ENCODE assay signal across 8 cellular contexts in the genomic region with DNA sequence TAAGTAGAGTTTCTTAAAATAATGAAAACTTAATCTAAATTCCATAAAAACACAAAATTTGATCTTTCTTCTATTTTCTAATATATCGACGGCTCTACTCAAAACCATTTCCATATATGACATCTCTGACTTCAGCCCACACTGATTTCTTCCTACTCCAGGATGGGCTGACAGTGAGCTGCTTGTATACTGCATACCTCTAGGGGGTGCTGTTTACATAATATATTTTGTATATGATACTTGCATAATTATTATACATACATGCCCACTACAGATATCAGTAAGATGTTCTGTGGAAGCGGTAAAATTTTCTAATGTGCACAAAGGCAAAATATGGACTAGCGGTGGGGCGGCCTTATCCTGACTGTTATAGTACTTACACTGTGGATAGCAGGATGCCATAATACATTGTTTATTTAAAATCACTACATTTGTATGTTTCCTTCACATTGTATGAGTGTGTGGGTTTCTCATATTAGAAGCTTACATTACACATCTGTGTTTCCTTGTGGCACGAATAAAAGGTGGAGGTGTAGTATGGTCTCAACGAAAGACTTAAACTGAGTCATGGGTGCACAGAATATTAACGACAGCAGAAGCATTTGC.
DNase-seq lines count a peak whose midpoint lies in the region; ATAC-seq, FAIRE-seq and TF ChIP-seq lines count a peak whose summit lies in the region.

No MANE protein-coding gene starts in this region.

- ATAC-seq in HG02852 (IDR thresholded peaks at IDR 0.05; ENCODE audit: unreplicated experiment) (peak; percentile 97), WTC11 (peak; percentile 60; the same call in 1 of the 2 replicates), left lobe of liver (peak; percentile 60)

- H3K4me1 Mint-ChIP-seq in WTC11, result no peaks in the 10 kb centered on the region

- H3K27ac Mint-ChIP-seq in WTC11, result no peak overlapping the region

- POLR2A ChIA-PET in AG04449 (lab: Yijun Ruan, JAX) (no interaction called here), WTC11 (lab: Charles Lee) (no interaction called here)

- no peaks in the 10 kb centered on the region for H3K9me3 Mint-ChIP-seq in WTC11

- no peak for FAIRE-seq in GM18507 (lab: Jason Lieb, UNC)

- DNase-seq in AG04449 (ENCODE audit: low read depth, low spot score), result no peak
- DNase-seq in GM18507 (ENCODE audit: extremely low spot score, insufficient read length, low read depth), result peak; percentile 8
- DNase-seq in NCI-H1436 treated with DMSO at 0.1 percent for 48 hours (lab: John Stamatoyannopoulos, UW), result peak; percentile 17
- DNase-seq in WTC11 (ENCODE audit: low spot score), result no peak
- no peak for DNase-seq in left lobe of liver (ENCODE audit: low spot score)
- DNase-seq in stimulated activated CD4-positive, alpha-beta T cell treated with anti-CD3 and anti-CD28 coated beads, Interleukin-1b, Interleukin-23, amount 100 ng/mL, for 48 hours, result no peak
- DNase-seq in cerebellar nuclear complex (lab: John Stamatoyannopoulos, UW), result no peak

- CTCF ChIA-PET in AG04449 (lab: Yijun Ruan, JAX) (interaction anchor here (0.9 to 3.7 kb wide), 7 partner anchors 8 to 20 kb away, joined by 3 to 26 read pairs (median 4); no protein-coding TSS in a partner anchor), WTC11 (lab: Charles Lee) (interaction anchor here (0.5 to 1.8 kb wide), 10 partner anchors 9 to 957 kb away, joined by 3 to 8 read pairs (median 4); a partner anchor contains a TSS)

- no peaks in the 10 kb centered on the region for H3K36me3 Mint-ChIP-seq in WTC11

- H3K4me3 Mint-ChIP-seq in WTC11, result no peak overlapping the region

- no peak overlapping the region for H3K4me3 ChIP-seq in AG04449 (ENCODE audit: low read depth, low read length)

- no peaks in the 10 kb centered on the region for H3K27me3 Mint-ChIP-seq in WTC11 (ENCODE audit: low read depth)

- TF ChIP-seq CTCF in AG04449 (IDR thresholded peaks at IDR 0.05; ENCODE audit: insufficient read depth, low read length, missing control alignments) (peak; percentile 64), WTC11 (IDR thresholded peaks at IDR 0.05) (peak; percentile 64)

TF ChIP-seq in WTC11, 78 proteins besides CTCF, POLR2A, EP300 and RAD21:
- TF ChIP-seq CREB1 (CRISPR knock-in tag; IDR thresholded peaks at IDR 0.05), result no peak
- TF ChIP-seq, protein P1, sequence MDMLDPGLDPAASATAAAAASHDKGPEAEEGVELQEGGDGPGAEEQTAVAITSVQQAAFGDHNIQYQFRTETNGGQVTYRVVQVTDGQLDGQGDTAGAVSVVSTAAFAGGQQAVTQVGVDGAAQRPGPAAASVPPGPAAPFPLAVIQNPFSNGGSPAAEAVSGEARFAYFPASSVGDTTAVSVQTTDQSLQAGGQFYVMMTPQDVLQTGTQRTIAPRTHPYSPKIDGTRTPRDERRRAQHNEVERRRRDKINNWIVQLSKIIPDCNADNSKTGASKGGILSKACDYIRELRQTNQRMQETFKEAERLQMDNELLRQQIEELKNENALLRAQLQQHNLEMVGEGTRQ (CRISPR knock-in tag; IDR thresholded peaks at IDR 0.05), result no peak
- TF ChIP-seq, protein P2, sequence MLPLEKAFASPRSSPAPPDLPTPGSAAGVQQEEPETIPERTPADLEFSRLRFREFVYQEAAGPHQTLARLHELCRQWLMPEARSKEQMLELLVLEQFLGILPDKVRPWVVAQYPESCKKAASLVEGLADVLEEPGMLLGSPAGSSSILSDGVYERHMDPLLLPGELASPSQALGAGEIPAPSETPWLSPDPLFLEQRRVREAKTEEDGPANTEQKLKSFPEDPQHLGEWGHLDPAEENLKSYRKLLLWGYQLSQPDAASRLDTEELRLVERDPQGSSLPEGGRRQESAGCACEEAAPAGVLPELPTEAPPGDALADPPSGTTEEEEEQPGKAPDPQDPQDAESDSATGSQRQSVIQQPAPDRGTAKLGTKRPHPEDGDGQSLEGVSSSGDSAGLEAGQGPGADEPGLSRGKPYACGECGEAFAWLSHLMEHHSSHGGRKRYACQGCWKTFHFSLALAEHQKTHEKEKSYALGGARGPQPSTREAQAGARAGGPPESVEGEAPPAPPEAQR (CRISPR knock-in tag; IDR thresholded peaks at IDR 0.05), result no peak
- TF ChIP-seq, protein P3, sequence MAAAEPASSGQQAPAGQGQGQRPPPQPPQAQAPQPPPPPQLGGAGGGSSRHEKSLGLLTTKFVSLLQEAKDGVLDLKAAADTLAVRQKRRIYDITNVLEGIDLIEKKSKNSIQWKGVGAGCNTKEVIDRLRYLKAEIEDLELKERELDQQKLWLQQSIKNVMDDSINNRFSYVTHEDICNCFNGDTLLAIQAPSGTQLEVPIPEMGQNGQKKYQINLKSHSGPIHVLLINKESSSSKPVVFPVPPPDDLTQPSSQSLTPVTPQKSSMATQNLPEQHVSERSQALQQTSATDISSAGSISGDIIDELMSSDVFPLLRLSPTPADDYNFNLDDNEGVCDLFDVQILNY (CRISPR knock-in tag; IDR thresholded peaks at IDR 0.05), result no peak
- TF ChIP-seq, protein P4, sequence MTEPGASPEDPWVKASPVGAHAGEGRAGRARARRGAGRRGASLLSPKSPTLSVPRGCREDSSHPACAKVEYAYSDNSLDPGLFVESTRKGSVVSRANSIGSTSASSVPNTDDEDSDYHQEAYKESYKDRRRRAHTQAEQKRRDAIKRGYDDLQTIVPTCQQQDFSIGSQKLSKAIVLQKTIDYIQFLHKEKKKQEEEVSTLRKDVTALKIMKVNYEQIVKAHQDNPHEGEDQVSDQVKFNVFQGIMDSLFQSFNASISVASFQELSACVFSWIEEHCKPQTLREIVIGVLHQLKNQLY (CRISPR knock-in tag; IDR thresholded peaks at IDR 0.05), result no peak
- TF ChIP-seq TEAD1 (CRISPR knock-in tag; IDR thresholded peaks at IDR 0.05), result no peak
- TF ChIP-seq ZNF423 (CRISPR knock-in tag; IDR thresholded peaks at IDR 0.05), result no peak
- TF ChIP-seq ZNF138 (CRISPR knock-in tag; conservative IDR thresholded peaks at IDR 0.05), result no peak
- TF ChIP-seq, protein P5, sequence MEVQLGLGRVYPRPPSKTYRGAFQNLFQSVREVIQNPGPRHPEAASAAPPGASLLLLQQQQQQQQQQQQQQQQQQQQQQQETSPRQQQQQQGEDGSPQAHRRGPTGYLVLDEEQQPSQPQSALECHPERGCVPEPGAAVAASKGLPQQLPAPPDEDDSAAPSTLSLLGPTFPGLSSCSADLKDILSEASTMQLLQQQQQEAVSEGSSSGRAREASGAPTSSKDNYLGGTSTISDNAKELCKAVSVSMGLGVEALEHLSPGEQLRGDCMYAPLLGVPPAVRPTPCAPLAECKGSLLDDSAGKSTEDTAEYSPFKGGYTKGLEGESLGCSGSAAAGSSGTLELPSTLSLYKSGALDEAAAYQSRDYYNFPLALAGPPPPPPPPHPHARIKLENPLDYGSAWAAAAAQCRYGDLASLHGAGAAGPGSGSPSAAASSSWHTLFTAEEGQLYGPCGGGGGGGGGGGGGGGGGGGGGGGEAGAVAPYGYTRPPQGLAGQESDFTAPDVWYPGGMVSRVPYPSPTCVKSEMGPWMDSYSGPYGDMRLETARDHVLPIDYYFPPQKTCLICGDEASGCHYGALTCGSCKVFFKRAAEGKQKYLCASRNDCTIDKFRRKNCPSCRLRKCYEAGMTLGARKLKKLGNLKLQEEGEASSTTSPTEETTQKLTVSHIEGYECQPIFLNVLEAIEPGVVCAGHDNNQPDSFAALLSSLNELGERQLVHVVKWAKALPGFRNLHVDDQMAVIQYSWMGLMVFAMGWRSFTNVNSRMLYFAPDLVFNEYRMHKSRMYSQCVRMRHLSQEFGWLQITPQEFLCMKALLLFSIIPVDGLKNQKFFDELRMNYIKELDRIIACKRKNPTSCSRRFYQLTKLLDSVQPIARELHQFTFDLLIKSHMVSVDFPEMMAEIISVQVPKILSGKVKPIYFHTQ (CRISPR knock-in tag; IDR thresholded peaks at IDR 0.05), result no peak
- TF ChIP-seq NR2C2 (CRISPR knock-in tag; IDR thresholded peaks at IDR 0.05), result no peak
- TF ChIP-seq SMAD3 (CRISPR knock-in tag; IDR thresholded peaks at IDR 0.05; ENCODE audit: borderline replicate concordance), result no peak

Comparison
In these comparisons a context has a peak if more than half of its experiments do, and no peak if none do; other contexts are left out.
1. DNase-seq: peak in GM18507 (single experiment) and NCI-H1436 treated with DMSO at 0.1 percent for 48 hours (single experiment); none in AG04449 (single experiment), WTC11 (single experiment), left lobe of liver (single experiment), stimulated activated CD4-positive, alpha-beta T cell treated with anti-CD3 and anti-CD28 coated beads, Interleukin-1b, Interleukin-23, amount 100 ng/mL, for 48 hours (single experiment) and cerebellar nuclear complex (0 of 2).
2. Peak in every context shown above with its lines, with median percentiles within 50 percentile points of each other: ATAC-seq.